ENCODE assay signal across 1 cellular context in genomic region chr19:39532233-39533002, GRCh38.
TF ChIP-seq lines count a peak whose summit lies in the region.

A gene with protein sequence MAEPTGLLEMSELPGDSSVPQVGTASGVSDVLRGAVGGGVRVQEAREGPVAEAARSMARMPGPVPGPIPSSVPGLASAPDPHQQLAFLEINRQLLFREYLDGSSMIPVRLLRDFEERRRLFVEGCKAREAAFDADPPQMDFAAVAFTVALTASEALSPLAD (minus strand): TSS chr19:39532852. CDS start chr19:39532802, 50 bp downstream.

TF ChIP-seq in HepG2, 621 proteins besides CTCF, POLR2A, EP300 and RAD21 (continued from another document and continues in another):
- TF ChIP-seq, protein P1, sequence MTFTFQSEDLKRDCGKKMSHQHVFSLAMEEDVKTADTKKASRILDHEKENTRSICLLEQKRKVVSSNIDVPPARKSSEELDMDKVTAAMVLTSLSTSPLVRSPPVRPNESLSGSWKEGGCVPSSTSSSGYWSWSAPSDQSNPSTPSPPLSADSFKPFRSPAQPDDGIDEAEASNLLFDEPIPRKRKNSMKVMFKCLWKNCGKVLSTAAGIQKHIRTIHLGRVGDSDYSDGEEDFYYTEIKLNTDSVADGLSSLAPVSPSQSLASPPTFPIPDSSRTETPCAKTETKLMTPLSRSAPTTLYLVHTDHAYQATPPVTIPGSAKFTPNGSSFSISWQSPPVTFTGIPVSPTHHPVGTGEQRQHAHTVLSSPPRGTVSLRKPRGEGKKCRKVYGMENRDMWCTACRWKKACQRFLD (CRISPR knock-in tag; IDR thresholded peaks at IDR 0.05; ENCODE audit: borderline replicate concordance), result peak; percentile 79; the same call in 1 of the 2 replicates
- 0 out of 2 replicates have a peak, but pooled peaks have one; percentile 38 for TF ChIP-seq DR1 (CRISPR knock-in tag; IDR thresholded peaks at IDR 0.05)
- no peak for TF ChIP-seq NONO (IDR thresholded peaks at IDR 0.05)
- TF ChIP-seq NONO (CRISPR knock-in tag; conservative IDR thresholded peaks at IDR 0.05), result no peak
- TF ChIP-seq RARG (CRISPR knock-in tag; IDR thresholded peaks at IDR 0.05; ENCODE audit: low read depth), result no peak
- TF ChIP-seq ZBTB33 (CRISPR knock-in tag; IDR thresholded peaks at IDR 0.05), result peak; percentile 9; the same call in 1 of the 2 replicates
- TF ChIP-seq ZFP36L2 (CRISPR knock-in tag; IDR thresholded peaks at IDR 0.05), result no peak
- TF ChIP-seq, protein P2, sequence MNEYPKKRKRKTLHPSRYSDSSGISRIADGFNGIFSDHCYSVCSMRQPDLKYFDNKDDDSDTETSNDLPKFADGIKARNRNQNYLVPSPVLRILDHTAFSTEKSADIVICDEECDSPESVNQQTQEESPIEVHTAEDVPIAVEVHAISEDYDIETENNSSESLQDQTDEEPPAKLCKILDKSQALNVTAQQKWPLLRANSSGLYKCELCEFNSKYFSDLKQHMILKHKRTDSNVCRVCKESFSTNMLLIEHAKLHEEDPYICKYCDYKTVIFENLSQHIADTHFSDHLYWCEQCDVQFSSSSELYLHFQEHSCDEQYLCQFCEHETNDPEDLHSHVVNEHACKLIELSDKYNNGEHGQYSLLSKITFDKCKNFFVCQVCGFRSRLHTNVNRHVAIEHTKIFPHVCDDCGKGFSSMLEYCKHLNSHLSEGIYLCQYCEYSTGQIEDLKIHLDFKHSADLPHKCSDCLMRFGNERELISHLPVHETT (CRISPR knock-in tag; conservative IDR thresholded peaks at IDR 0.05), result peak; percentile 50; the same call in 1 of the 2 replicates
- TF ChIP-seq GABPA (IDR thresholded peaks at IDR 0.05; ENCODE audit: low read depth, low read length), result no peak
- no peak for TF ChIP-seq GABPA (CRISPR knock-in tag; IDR thresholded peaks at IDR 0.05; ENCODE audit: low read depth)
- 0 out of 2 replicates have a peak, but pooled peaks have one; percentile 47 for TF ChIP-seq ZIK1 (CRISPR knock-in tag; IDR thresholded peaks at IDR 0.05; ENCODE audit: borderline replicate concordance, low read depth)
- TF ChIP-seq UBTF (CRISPR knock-in tag; IDR thresholded peaks at IDR 0.05), result peak; percentile 70; the same call in 1 of the 2 replicates
- peak; percentile 83 for TF ChIP-seq ZNF891 (CRISPR knock-in tag; IDR thresholded peaks at IDR 0.05)
- TF ChIP-seq GABPB1 (CRISPR knock-in tag; IDR thresholded peaks at IDR 0.05), result peak; percentile 72; the same call in 1 of the 2 replicates
- TF ChIP-seq MEIS2 (CRISPR knock-in tag; IDR thresholded peaks at IDR 0.05), result peak; percentile 24; the same call in 1 of the 2 replicates
- peak; percentile 97 for TF ChIP-seq PHF8 (CRISPR knock-in tag; IDR thresholded peaks at IDR 0.05)
- peak; percentile 72; the same call in 1 of the 2 replicates for TF ChIP-seq ZNF761 (CRISPR knock-in tag; conservative IDR thresholded peaks at IDR 0.05)
- TF ChIP-seq ZFX (CRISPR knock-in tag; IDR thresholded peaks at IDR 0.05; ENCODE audit: low read depth), result peak; percentile 97
- TF ChIP-seq MXD1 (CRISPR knock-in tag; IDR thresholded peaks at IDR 0.05), result 0 out of 2 replicates have a peak, but pooled peaks have one; percentile 55
- peak; percentile 86 for TF ChIP-seq GATAD1 (CRISPR knock-in tag; IDR thresholded peaks at IDR 0.05)
- TF ChIP-seq SPEN (CRISPR knock-in tag; IDR thresholded peaks at IDR 0.05; ENCODE audit: low read depth), result peak; percentile 78; the same call in 1 of the 2 replicates
- TF ChIP-seq HNRNPK (IDR thresholded peaks at IDR 0.05; ENCODE audit: low read depth, low read length, poor library complexity, severe bottlenecking), result no peak
- TF ChIP-seq ZSCAN29 (CRISPR knock-in tag; conservative IDR thresholded peaks at IDR 0.05), result peak; percentile 72; the same call in 1 of the 2 replicates
- 0 out of 2 replicates have a peak, but pooled peaks have one; percentile 43 for TF ChIP-seq ZMAT3 (CRISPR knock-in tag; conservative IDR thresholded peaks at IDR 0.05)
- peak; percentile 90 for TF ChIP-seq ARID4A (CRISPR knock-in tag; IDR thresholded peaks at IDR 0.05; ENCODE audit: borderline replicate concordance)
- no peak for TF ChIP-seq DDIT3 (CRISPR knock-in tag; IDR thresholded peaks at IDR 0.05)
- TF ChIP-seq ZBTB8A (CRISPR knock-in tag; IDR thresholded peaks at IDR 0.05; ENCODE audit: borderline replicate concordance, low read depth), result 0 out of 2 replicates have a peak, but pooled peaks have one; percentile 52
- TF ChIP-seq ZNF879 (CRISPR knock-in tag; IDR thresholded peaks at IDR 0.05), result no peak
- TF ChIP-seq MXD4 (CRISPR knock-in tag; IDR thresholded peaks at IDR 0.05), result peak; percentile 48; the same call in 1 of the 2 replicates
- TF ChIP-seq ZNF674 (CRISPR knock-in tag; IDR thresholded peaks at IDR 0.05; ENCODE audit: low read depth), result 0 out of 2 replicates have a peak, but pooled peaks have one; percentile 58
- TF ChIP-seq NRL (CRISPR knock-in tag; IDR thresholded peaks at IDR 0.05; ENCODE audit: borderline replicate concordance), result peak; percentile 85; the same call in 1 of the 2 replicates
- peak; percentile 47; the same call in 1 of the 2 replicates for TF ChIP-seq ZBTB38 (CRISPR knock-in tag; IDR thresholded peaks at IDR 0.05)
- TF ChIP-seq, protein P3, sequence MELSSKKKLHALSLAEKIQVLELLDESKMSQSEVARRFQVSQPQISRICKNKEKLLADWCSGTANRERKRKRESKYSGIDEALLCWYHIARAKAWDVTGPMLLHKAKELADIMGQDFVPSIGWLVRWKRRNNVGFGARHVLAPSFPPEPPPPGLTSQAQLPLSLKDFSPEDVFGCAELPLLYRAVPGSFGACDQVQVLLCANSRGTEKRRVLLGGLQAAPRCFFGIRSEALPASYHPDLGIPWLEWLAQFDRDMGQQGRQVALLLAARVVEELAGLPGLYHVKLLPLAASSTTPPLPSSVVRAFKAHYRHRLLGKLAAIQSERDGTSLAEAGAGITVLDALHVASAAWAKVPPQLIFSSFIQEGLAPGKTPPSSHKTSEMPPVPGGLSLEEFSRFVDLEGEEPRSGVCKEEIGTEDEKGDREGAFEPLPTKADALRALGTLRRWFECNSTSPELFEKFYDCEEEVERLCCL (CRISPR knock-in tag; IDR thresholded peaks at IDR 0.05; ENCODE audit: borderline replicate concordance), result no peak
- 0 out of 2 replicates have a peak, but pooled peaks have one; percentile 29 for TF ChIP-seq ZNF275 (CRISPR knock-in tag; IDR thresholded peaks at IDR 0.05; ENCODE audit: borderline replicate concordance)
- no peak for TF ChIP-seq SUZ12 (IDR thresholded peaks at IDR 0.05; ENCODE audit: low read depth, low read length)
- TF ChIP-seq ZNF607 (CRISPR knock-in tag; IDR thresholded peaks at IDR 0.05; ENCODE audit: borderline replicate concordance), result peak; percentile 54; the same call in 1 of the 2 replicates
- TF ChIP-seq ONECUT2 (CRISPR knock-in tag; IDR thresholded peaks at IDR 0.05), result no peak
- peak; percentile 92 to 96 for TF ChIP-seq HMGXB4 (CRISPR knock-in tag; IDR thresholded peaks at IDR 0.05; ENCODE audit: borderline replicate concordance in 1 of 2, low read depth in 1 of 2)
- 0 out of 2 replicates have a peak, but pooled peaks have one; percentile 1 for TF ChIP-seq ZHX1 (CRISPR knock-in tag; IDR thresholded peaks at IDR 0.05; ENCODE audit: low read depth)
